1 cellular context compared by ENCODE assay signal in genomic region chr1:92065042-92065441, GRCh38.
TF ChIP-seq lines count a peak whose summit lies in the region.

No MANE protein-coding gene starts in this region.

TF ChIP-seq in HCT116, 20 proteins besides CTCF, POLR2A, EP300 and RAD21 (continued from another document):
- TF ChIP-seq TCF7L2 (IDR thresholded peaks at IDR 0.05; ENCODE audit: borderline replicate concordance, extremely low read depth, insufficient read depth, insufficient read length): no peak
